ENCODE assay signal across 29 cellular contexts in the genomic region with DNA sequence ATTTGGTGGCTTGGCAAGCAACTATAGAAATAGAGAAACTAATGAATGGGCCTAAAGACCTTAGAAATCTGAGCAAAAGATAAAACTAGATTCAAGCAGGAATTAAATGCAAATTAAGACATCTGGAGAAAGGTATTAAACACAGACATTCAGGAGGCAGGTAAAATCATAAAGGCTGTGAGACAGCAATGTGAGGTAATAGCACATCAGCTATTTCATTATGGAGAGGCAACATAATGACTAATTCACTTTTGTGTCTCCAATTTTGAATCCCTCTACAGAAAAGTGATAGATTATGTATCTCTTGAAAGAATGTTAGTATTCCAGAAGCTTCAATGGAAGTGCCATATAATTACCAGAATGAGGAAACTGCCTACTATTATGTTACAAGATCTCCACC.
"Had no signal": no experiment of that assay in that cellular context is flagged by ENCODE, and none has a peak within 500 bp of the region (broad histone marks: within the 10 kb centered on the region; RNA-seq: fewer than 3 reads in every experiment).

No MANE protein-coding gene starts in this region.

- H3K36me3 ChIP-seq: ascending aorta, breast epithelium, esophagus muscularis mucosa, gastroesophageal sphincter, heart right ventricle had no signal

- H3K9me3 Mint-ChIP-seq: activated CD4-positive, alpha-beta memory T cell treated with anti-CD3 and anti-CD28 coated beads, Interleukin-2, amount 10 ng/mL, durations not matched to agents 7 days and 5 days; activated CD4-positive, alpha-beta T cell treated with anti-CD3 and anti-CD28 coated beads, Interleukin-2, amount 10 ng/mL, durations not matched to agents 24 days and 14 days; activated naive CD4-positive, alpha-beta T cell treated with anti-CD3 and anti-CD28 coated beads, Interleukin-2, amount 10 ng/mL, durations not matched to agents 7 days and 5 days; activated naive CD8-positive, alpha-beta T cell treated with anti-CD3 and anti-CD28 coated beads, Interleukin-2, amount 10 ng/mL, durations not matched to agents 7 days and 5 days; activated T-cell treated with anti-CD3 and anti-CD28 coated beads, Interleukin-2, amount 50 U/mL, for 72 hours; brain; dendritic cell treated with granulocyte-macrophage colony-stimulating factor and Interleukin-4, amounts not matched to agents 40 ng/mL and 50 ng/mL, for 4 days had no signal

- H3K4me3 ChIP-seq: ascending aorta, breast epithelium, coronary artery, esophagus muscularis mucosa, gastroesophageal sphincter, heart right ventricle, hepatocyte had no signal

- H3K27ac Mint-ChIP-seq: activated CD4-positive, alpha-beta memory T cell treated with anti-CD3 and anti-CD28 coated beads, Interleukin-2, amount 10 ng/mL, durations not matched to agents 7 days and 5 days; activated CD4-positive, alpha-beta T cell treated with anti-CD3 and anti-CD28 coated beads for 36 hours; activated CD4-positive, alpha-beta T cell treated with anti-CD3 and anti-CD28 coated beads, Interleukin-2, amount 10 ng/mL, durations not matched to agents 24 days and 14 days; activated naive CD4-positive, alpha-beta T cell treated with anti-CD3 and anti-CD28 coated beads, Interleukin-2, amount 10 ng/mL, durations not matched to agents 7 days and 5 days; activated naive CD4-positive, alpha-beta T cell treated with anti-CD3 and anti-CD28 coated beads, Interleukin-2, amount 50 U/mL, for 72 hours; activated naive CD8-positive, alpha-beta T cell treated with anti-CD3 and anti-CD28 coated beads, Interleukin-2, amount 10 ng/mL, durations not matched to agents 7 days and 5 days; activated T-cell treated with anti-CD3 and anti-CD28 coated beads, Interleukin-2, amount 50 U/mL, for 24 hours; activated T-cell treated with anti-CD3 and anti-CD28 coated beads, Interleukin-2, amount 50 U/mL, for 72 hours; brain; dendritic cell treated with granulocyte-macrophage colony-stimulating factor and Interleukin-4, amounts not matched to agents 40 ng/mL and 50 ng/mL, for 4 days; effector memory CD8-positive, alpha-beta T cell had no signal

- H3K9me3 ChIP-seq: ascending aorta, breast epithelium, esophagus muscularis mucosa, gastroesophageal sphincter, heart right ventricle had no signal

- H3K4me2 ChIP-seq: hepatocyte had no signal

- H2AFZ ChIP-seq: hepatocyte had no signal

- H3K27ac ChIP-seq: ascending aorta, breast epithelium, coronary artery, esophagus muscularis mucosa, gastroesophageal sphincter, heart right ventricle, hepatocyte had no signal

- DNase-seq: activated CD4-positive, alpha-beta memory T cell treated with anti-CD3 and anti-CD28 coated beads, Interleukin-2, amount 10 ng/mL, durations not matched to agents 7 days and 5 days; activated CD4-positive, alpha-beta T cell treated with anti-CD3 and anti-CD28 coated beads for 36 hours; activated CD4-positive, alpha-beta T cell treated with anti-CD3 and anti-CD28 coated beads, Interleukin-2, amount 10 ng/mL, durations not matched to agents 24 days and 14 days; activated CD4-positive, CD25-positive, alpha-beta regulatory T cell; activated CD4-positive, CD25-positive, alpha-beta regulatory T cell treated with anti-CD3 and anti-CD28 coated beads, Interleukin-2, amount 50 U/mL, for 72 hours; activated CD8-positive, alpha-beta memory T cell treated with anti-CD3 and anti-CD28 coated beads, Interleukin-2, amount 50 U/mL, for 48 hours; activated gamma-delta T cell; activated naive CD4-positive, alpha-beta T cell; activated naive CD4-positive, alpha-beta T cell treated with anti-CD3 and anti-CD28 coated beads, Interleukin-2, amount 10 ng/mL, durations not matched to agents 7 days and 5 days; activated naive CD8-positive, alpha-beta T cell treated with anti-CD3 and anti-CD28 coated beads, Interleukin-2, amount 10 ng/mL, durations not matched to agents 7 days and 5 days; activated T-cell treated with anti-CD3 and anti-CD28 coated beads for 4 hours; activated T-cell treated with anti-CD3 and anti-CD28 coated beads, Interleukin-2, amount 50 U/mL, for 24 hours; activated T-cell treated with anti-CD3 and anti-CD28 coated beads, Interleukin-2, amount 50 U/mL, for 72 hours; effector CD4-positive, alpha-beta T cell; effector memory CD8-positive, alpha-beta T cell; erythroblast; foreskin melanocyte; heart right ventricle; T-helper 2 cell had no signal

- H3K4me1 ChIP-seq: ascending aorta, breast epithelium, esophagus muscularis mucosa, gastroesophageal sphincter, heart right ventricle had no signal

- H3K79me2 ChIP-seq: hepatocyte had no signal

- H3K27me3 ChIP-seq: ascending aorta, breast epithelium, esophagus muscularis mucosa, gastroesophageal sphincter, hepatocyte had no signal

- H3K4me1 Mint-ChIP-seq: activated CD4-positive, alpha-beta memory T cell treated with anti-CD3 and anti-CD28 coated beads, Interleukin-2, amount 10 ng/mL, durations not matched to agents 7 days and 5 days; activated CD4-positive, alpha-beta T cell treated with anti-CD3 and anti-CD28 coated beads for 36 hours; activated CD4-positive, alpha-beta T cell treated with anti-CD3 and anti-CD28 coated beads, Interleukin-2, amount 10 ng/mL, durations not matched to agents 24 days and 14 days; activated naive CD4-positive, alpha-beta T cell treated with anti-CD3 and anti-CD28 coated beads, Interleukin-2, amount 10 ng/mL, durations not matched to agents 7 days and 5 days; activated naive CD8-positive, alpha-beta T cell treated with anti-CD3 and anti-CD28 coated beads, Interleukin-2, amount 10 ng/mL, durations not matched to agents 7 days and 5 days; brain; central memory CD8-positive, alpha-beta T cell had no signal

- H3K4me3 Mint-ChIP-seq: activated CD4-positive, alpha-beta memory T cell treated with anti-CD3 and anti-CD28 coated beads, Interleukin-2, amount 10 ng/mL, durations not matched to agents 7 days and 5 days; activated CD4-positive, alpha-beta T cell treated with anti-CD3 and anti-CD28 coated beads for 36 hours; activated CD4-positive, alpha-beta T cell treated with anti-CD3 and anti-CD28 coated beads, Interleukin-2, amount 10 ng/mL, durations not matched to agents 24 days and 14 days; activated naive CD4-positive, alpha-beta T cell treated with anti-CD3 and anti-CD28 coated beads, Interleukin-2, amount 10 ng/mL, durations not matched to agents 7 days and 5 days; activated naive CD8-positive, alpha-beta T cell treated with anti-CD3 and anti-CD28 coated beads, Interleukin-2, amount 10 ng/mL, durations not matched to agents 7 days and 5 days; activated T-cell treated with anti-CD3 and anti-CD28 coated beads, Interleukin-2, amount 50 U/mL, for 24 hours; activated T-cell treated with anti-CD3 and anti-CD28 coated beads, Interleukin-2, amount 50 U/mL, for 72 hours; brain; central memory CD8-positive, alpha-beta T cell; dendritic cell treated with granulocyte-macrophage colony-stimulating factor and Interleukin-4, amounts not matched to agents 40 ng/mL and 50 ng/mL, for 4 days; effector memory CD8-positive, alpha-beta T cell had no signal

- H3K27me3 Mint-ChIP-seq: activated CD4-positive, alpha-beta memory T cell treated with anti-CD3 and anti-CD28 coated beads, Interleukin-2, amount 10 ng/mL, durations not matched to agents 7 days and 5 days; activated CD4-positive, alpha-beta T cell treated with anti-CD3 and anti-CD28 coated beads for 36 hours; activated CD4-positive, alpha-beta T cell treated with anti-CD3 and anti-CD28 coated beads, Interleukin-2, amount 10 ng/mL, durations not matched to agents 24 days and 14 days; activated naive CD4-positive, alpha-beta T cell treated with anti-CD3 and anti-CD28 coated beads, Interleukin-2, amount 10 ng/mL, durations not matched to agents 7 days and 5 days; activated naive CD8-positive, alpha-beta T cell treated with anti-CD3 and anti-CD28 coated beads, Interleukin-2, amount 10 ng/mL, durations not matched to agents 7 days and 5 days; activated T-cell treated with anti-CD3 and anti-CD28 coated beads, Interleukin-2, amount 50 U/mL, for 24 hours; brain; central memory CD8-positive, alpha-beta T cell; dendritic cell treated with granulocyte-macrophage colony-stimulating factor and Interleukin-4, amounts not matched to agents 40 ng/mL and 50 ng/mL, for 4 days; effector memory CD8-positive, alpha-beta T cell had no signal

- H3K36me3 Mint-ChIP-seq: activated naive CD4-positive, alpha-beta T cell treated with anti-CD3 and anti-CD28 coated beads, Interleukin-2, amount 10 ng/mL, durations not matched to agents 7 days and 5 days; activated naive CD4-positive, alpha-beta T cell treated with anti-CD3 and anti-CD28 coated beads, Interleukin-2, amount 50 U/mL, for 72 hours; activated naive CD8-positive, alpha-beta T cell treated with anti-CD3 and anti-CD28 coated beads, Interleukin-2, amount 10 ng/mL, durations not matched to agents 7 days and 5 days; brain had no signal

- ATAC-seq: activated CD4-positive, alpha-beta T cell treated with anti-CD3 and anti-CD28 coated beads for 36 hours; activated naive CD4-positive, alpha-beta T cell treated with anti-CD3 and anti-CD28 coated beads, Interleukin-2, amount 50 U/mL, for 72 hours; activated T-cell treated with anti-CD3 and anti-CD28 coated beads, Interleukin-2, amount 50 U/mL, for 72 hours; effector memory CD8-positive, alpha-beta T cell; gastroesophageal sphincter; heart right ventricle had no signal
